Comparison of ENCODE assay signal across 11 cellular contexts in the genomic region with DNA sequence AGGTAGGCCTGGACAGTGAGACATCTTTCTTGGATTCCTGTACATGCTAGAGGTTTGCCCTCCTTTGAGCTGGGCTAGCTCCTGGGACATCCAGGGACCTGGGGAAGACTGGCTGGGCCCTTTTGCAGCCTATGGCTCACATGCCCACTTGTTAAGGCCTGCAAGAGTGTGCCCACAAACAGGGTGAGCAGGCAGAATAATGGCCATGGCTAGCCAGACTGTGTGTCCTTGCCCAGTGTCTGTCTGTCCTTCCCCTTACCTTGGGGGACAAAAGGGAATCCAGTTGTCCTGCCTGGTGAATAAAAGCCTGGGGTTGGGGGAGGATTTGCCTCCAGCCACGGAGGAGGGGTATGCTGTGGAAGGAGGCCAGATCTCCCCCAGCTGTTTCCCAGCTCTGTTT. TPM values are rescaled to one million over a fixed set of nuclear protein-coding genes. Genes with fewer than 3 reads are reported as not detected.
DNase-seq lines count a peak whose midpoint lies in the region; ATAC-seq, FAIRE-seq and TF ChIP-seq lines count a peak whose summit lies in the region.
"Had no signal": no experiment of that assay in that cellular context is flagged by ENCODE, and none has a peak within 500 bp of the region (broad histone marks: within the 10 kb centered on the region; RNA-seq: fewer than 3 reads in every experiment).

No MANE protein-coding gene starts in this region.

- H3K27me3 ChIP-seq in BLaER1 treated with 17β-estradiol and CSF1 and Interleukin-3, amounts not matched to agents 10 nM and 100 nM: no peaks in the 10 kb centered on the region
- H3K27me3 ChIP-seq in MM.1S (replicated peaks; ENCODE audit: insufficient read depth, low read length) (no peaks in the 10 kb centered on the region), pancreas (no peaks in the 10 kb centered on the region)
- H3K27me3 ChIP-seq: ovary had no signal

- H2AFZ ChIP-seq in MM.1S (ENCODE audit: low read length): no peak overlapping the region

- no peak for FAIRE-seq in pancreas (lab: Jason Lieb, UNC)
- FAIRE-seq: GM12891 had no signal

- ATAC-seq in pancreas (no peak), HG03354 (IDR thresholded peaks at IDR 0.05; ENCODE audit: poor library complexity, severe bottlenecking, unreplicated experiment) (no peak)

- H3K4me2 ChIP-seq in BLaER1 treated with 17β-estradiol and CSF1 and Interleukin-3, amounts not matched to agents 10 nM and 100 nM: peak overlapping the region; percentile 86 to 99 (median 95); a peak in 21 of 22 replicates
- H3K4me2 ChIP-seq in MM.1S (ENCODE audit: low read depth, low read length): peak overlapping the region; percentile 96

- no peaks in the 10 kb centered on the region for H3K9me3 ChIP-seq in BLaER1 treated with 17β-estradiol and CSF1 and Interleukin-3, amounts not matched to agents 10 nM and 100 nM (replicated peaks in 1 of 11)
- H3K9me3 ChIP-seq in MM.1S (replicated peaks; ENCODE audit: insufficient read depth, low read length): no peaks in the 10 kb centered on the region
- no peaks in the 10 kb centered on the region for H3K9me3 ChIP-seq in pancreas
- H3K9me3 ChIP-seq: ovary had no signal

- peak overlapping the region in 6 of 11 experiments; percentile 13 to 45 (median 28); a peak in 6 of 22 replicates for H3K9ac ChIP-seq in BLaER1 treated with 17β-estradiol and CSF1 and Interleukin-3, amounts not matched to agents 10 nM and 100 nM
- H3K9ac ChIP-seq in MM.1S (ENCODE audit: low read length): peak overlapping the region; percentile 54; the same call in 1 of the 2 replicates

- H3K27ac ChIP-seq in BLaER1 treated with 17β-estradiol and CSF1 and Interleukin-3, amounts not matched to agents 10 nM and 100 nM: peak overlapping the region in 8 of 11 experiments; percentile 1 to 79 (median 44); a peak in 9 of 22 replicates
- peak overlapping the region; percentile 98 for H3K27ac ChIP-seq in MM.1S (ENCODE audit: low read length)
- peak overlapping the region; percentile 11 to 99 (median 76) for H3K27ac ChIP-seq in pancreas
- H3K27ac ChIP-seq: ovary had no signal

- TF ChIP-seq CTCF in MM.1S (IDR thresholded peaks at IDR 0.05; ENCODE audit: low read length): no peak
- TF ChIP-seq CTCF in pancreas (IDR thresholded peaks at IDR 0.05): no peak

- WGBS in pancreas, 2 donors: 19 to 44% methylated on average over 1 of the region's 1 CpG

- intact Hi-C loops in pancreas (cut with DNase I): loop anchor here in 2 of 3 donors (2.0 to 10.0 kb wide), 3 partner anchors 50 to 132 kb away; no protein-coding TSS in a partner anchor

- peaks cover 0 to 24% (median 5%) of the 10 kb centered on the region in 11 experiments; a peak in 11 of 22 replicates for H3K36me3 ChIP-seq in BLaER1 treated with 17β-estradiol and CSF1 and Interleukin-3, amounts not matched to agents 10 nM and 100 nM
- H3K36me3 ChIP-seq in MM.1S (replicated peaks; ENCODE audit: insufficient read depth, low read length) (no peaks in the 10 kb centered on the region), pancreas (no peaks in the 10 kb centered on the region)
- H3K36me3 ChIP-seq: ovary had no signal

- H3K4me1 ChIP-seq in BLaER1 treated with 17β-estradiol and CSF1 and Interleukin-3, amounts not matched to agents 10 nM and 100 nM: peaks cover 62 to 77% (median 72%) of the 10 kb centered on the region in 10 experiments
- H3K4me1 ChIP-seq in MM.1S (ENCODE audit: low read length) (peaks cover 65% of the 10 kb centered on the region), pancreas (peaks cover 30 to 34% (median 34%) of the 10 kb centered on the region in 3 donors)

- DNase-seq in MM.1S: no peak
- peak; percentile 11 for DNase-seq in cerebellar cortex (ENCODE audit: low spot score)
- DNase-seq in pancreas: peak in 1 of 6 donors; percentile 3
- DNase-seq in AG08395 (ENCODE audit: low spot score): no peak
- no peak for DNase-seq in GM19240 (ENCODE audit: insufficient read length, low spot score)
- DNase-seq in DMS53 treated with DMSO at 0.1 percent for 48 hours (lab: John Stamatoyannopoulos, UW; ENCODE audit: unreplicated experiment): no peak
- DNase-seq: NCI-H1930 had no signal

- H4K20me1 ChIP-seq in BLaER1 treated with 17β-estradiol and CSF1 and Interleukin-3, amounts not matched to agents 10 nM and 100 nM: peaks cover 39 to 84% (median 61%) of the 10 kb centered on the region in 11 experiments; a peak in 21 of 22 replicates
- H4K20me1 ChIP-seq in MM.1S (ENCODE audit: insufficient read depth, low read length): no peaks in the 10 kb centered on the region

- H3K4me3 ChIP-seq in BLaER1 treated with 17β-estradiol and CSF1 and Interleukin-3, amounts not matched to agents 10 nM and 100 nM: no peak overlapping the region
- H3K4me3 ChIP-seq in MM.1S (ENCODE audit: low read length) (no peak overlapping the region; the same call in 1 of the 2 replicates), pancreas (no peak overlapping the region)
- H3K4me3 ChIP-seq: ovary had no signal

- H3K9me2 ChIP-seq in MM.1S (replicated peaks; ENCODE audit: insufficient read depth, low read length): no peaks in the 10 kb centered on the region

- peaks cover 78% of the 10 kb centered on the region for H3F3A ChIP-seq in MM.1S (ENCODE audit: insufficient read depth, low read length)

- peaks cover 21% of the 10 kb centered on the region for H3K79me2 ChIP-seq in MM.1S (ENCODE audit: low read length)

RNA-seq across cellular contexts. Expression of gene CXXC5, which starts 13.0 kb away (rescaled TPM):
- total RNA-seq in pancreas: 10 to 100 TPM; 39.5 to 70.5 (median 45.4) TPM
- polyA plus RNA-seq in pancreas: 10 to 100 TPM; 33.0 to 36.4 TPM

Comparison
In these comparisons a context has a peak if more than half of its experiments do, and no peak if none do; other contexts are left out.
1. H3K27ac ChIP-seq: peak in every context shown above with its lines; median percentile 98 in MM.1S; 76 in pancreas; 44 in BLaER1 treated with 17β-estradiol and CSF1 and Interleukin-3, amounts not matched to agents 10 nM and 100 nM.